ENCODE assay signal across 14 cellular contexts in genomic region chr14:77663289-77663688, GRCh38. TPM values are rescaled to one million over a fixed set of nuclear protein-coding genes. Genes with fewer than 3 reads are reported as not detected.
DNase-seq lines count a peak whose midpoint lies in the region; ATAC-seq and TF ChIP-seq lines count a peak whose summit lies in the region.
"Had no signal": no experiment of that assay in that cellular context is flagged by ENCODE, and none has a peak within 500 bp of the region (broad histone marks: within the 10 kb centered on the region; RNA-seq: fewer than 3 reads in every experiment).

No MANE protein-coding gene starts in this region.

- H3K9me3 ChIP-seq in HEK293 (ENCODE audit: control insufficient read depth, insufficient read depth, low read depth, low read length) (no peaks in the 10 kb centered on the region), Panc1 (ENCODE audit: control insufficient read depth, insufficient read depth, low read depth, low read length) (no peaks in the 10 kb centered on the region)

- DNase-seq in Panc1 (ENCODE audit: low read depth, low spot score): no peak
- peak; percentile 56 for DNase-seq in epithelial cell of proximal tubule (ENCODE audit: low read depth)
- DNase-seq in nephron progenitor cell: no peak
- DNase-seq in NCI-H1048 (lab: John Stamatoyannopoulos, UW): no peak
- DNase-seq in NCI-H446 treated with DMSO at 0.1 percent for 48 hours (lab: John Stamatoyannopoulos, UW): no peak
- no peak for DNase-seq in activated effector memory CD4-positive, alpha-beta T cell treated with Interleukin-2 at 50 U/mL for 16 hours
- DNase-seq: activated B cell treated with CpG ODN at 0.5 μM for 24 hours; activated naive CD8-positive, alpha-beta T cell treated with anti-CD3 and anti-CD28 coated beads, Interleukin-2, amount 10 ng/mL, durations not matched to agents 7 days and 5 days; NCI-H187 treated with DMSO at 0.1 percent for 48 hours; right cardiac atrium; stimulated activated naive CD4-positive, alpha-beta T cell had no signal

- in situ Hi-C loops in Panc1 (cut with HindIII; ENCODE audit: low pct_unique_long_range_greater_than_20kb, low sequenced_read_pairs): no loop called here

- no peak overlapping the region for H3K4me3 Mint-ChIP-seq in nephron progenitor cell
- H3K4me3 Mint-ChIP-seq: activated B cell treated with CpG ODN at 0.5 μM for 24 hours; activated naive CD8-positive, alpha-beta T cell treated with anti-CD3 and anti-CD28 coated beads, Interleukin-2, amount 10 ng/mL, durations not matched to agents 7 days and 5 days had no signal

- no peaks in the 10 kb centered on the region for H3K4me1 ChIP-seq in HEK293 (ENCODE audit: control insufficient read depth, insufficient read depth, low read length)
- no peaks in the 10 kb centered on the region for H3K4me1 ChIP-seq in Panc1 (ENCODE audit: control insufficient read depth, insufficient read depth, low read length)

- no peak for TF ChIP-seq CTCF in HEK293 (tag by site-specific recombination; IDR thresholded peaks at IDR 0.05)
- TF ChIP-seq CTCF in Panc1 (IDR thresholded peaks at IDR 0.05): no peak
- TF ChIP-seq CTCF in epithelial cell of proximal tubule (conservative IDR thresholded peaks at IDR 0.05; ENCODE audit: low read depth, low read length): no peak
- TF ChIP-seq CTCF in nephron progenitor cell (IDR thresholded peaks at IDR 0.05): no peak

- ATAC-seq in Panc1 (peak; percentile 48; the same call in 1 of the 2 replicates), HG03442 (IDR thresholded peaks at IDR 0.05; ENCODE audit: unreplicated experiment) (no peak)

- POLR2A ChIA-PET in HEK293 (lab: Yijun Ruan, JAX): no interaction called here
- POLR2A ChIA-PET in Panc1 (lab: Charles Lee): no interaction called here

- CTCF ChIA-PET in HEK293 (lab: Yijun Ruan, JAX) (interaction anchor here (0.7 kb wide), 1 partner anchor 321 kb away, joined by 9 read pairs; no protein-coding TSS in a partner anchor), Panc1 (lab: Charles Lee) (no interaction called here)

- H3K4me3 ChIP-seq in HEK293 (ENCODE audit: low read depth, low read length): no peak overlapping the region
- H3K4me3 ChIP-seq in Panc1 (ENCODE audit: low read depth in 2 of 2, low read length in 2 of 2): no peak overlapping the region
- no peak overlapping the region for H3K4me3 ChIP-seq in epithelial cell of proximal tubule (ENCODE audit: low read depth, low read length)
- H3K4me3 ChIP-seq: SK-N-MC had no signal

- BruUV-seq in Panc1 (replicated peaks; lab: Mats Ljungman, UMichigan): no TSS peak

- no peaks in the 10 kb centered on the region for H3K27me3 ChIP-seq in Panc1 (ENCODE audit: control insufficient read depth, insufficient read depth, low read length)

- H3K27me3 Mint-ChIP-seq in nephron progenitor cell (ENCODE audit: low read depth, poor library complexity): peaks cover 4% of the 10 kb centered on the region
- H3K27me3 Mint-ChIP-seq: activated B cell treated with CpG ODN at 0.5 μM for 24 hours; activated naive CD8-positive, alpha-beta T cell treated with anti-CD3 and anti-CD28 coated beads, Interleukin-2, amount 10 ng/mL, durations not matched to agents 7 days and 5 days had no signal

- peak overlapping the region; percentile 38 for H3K27ac Mint-ChIP-seq in nephron progenitor cell
- H3K27ac Mint-ChIP-seq: activated B cell treated with CpG ODN at 0.5 μM for 24 hours; activated naive CD8-positive, alpha-beta T cell treated with anti-CD3 and anti-CD28 coated beads, Interleukin-2, amount 10 ng/mL, durations not matched to agents 7 days and 5 days had no signal

- H3K9me3 Mint-ChIP-seq in nephron progenitor cell: no peaks in the 10 kb centered on the region
- H3K9me3 Mint-ChIP-seq: activated B cell treated with CpG ODN at 0.5 μM for 24 hours; activated naive CD8-positive, alpha-beta T cell treated with anti-CD3 and anti-CD28 coated beads, Interleukin-2, amount 10 ng/mL, durations not matched to agents 7 days and 5 days had no signal

- H3K27ac ChIP-seq in HEK293 (ENCODE audit: extremely low read depth, low read depth, low read length) (no peak overlapping the region), Panc1 (ENCODE audit: low read length) (no peak overlapping the region)
- H3K27ac ChIP-seq: SK-N-MC had no signal

- no peaks in the 10 kb centered on the region for H3K36me3 Mint-ChIP-seq in nephron progenitor cell (ENCODE audit: low read depth)
- H3K36me3 Mint-ChIP-seq: activated naive CD8-positive, alpha-beta T cell treated with anti-CD3 and anti-CD28 coated beads, Interleukin-2, amount 10 ng/mL, durations not matched to agents 7 days and 5 days had no signal

- H3K4me1 Mint-ChIP-seq in nephron progenitor cell: peaks cover 29% of the 10 kb centered on the region
- H3K4me1 Mint-ChIP-seq: activated B cell treated with CpG ODN at 0.5 μM for 24 hours had no signal

- H3K36me3 ChIP-seq in HEK293 (ENCODE audit: control insufficient read depth in 2 of 2, insufficient read depth in 1 of 2, low read length in 2 of 2) (no peaks in the 10 kb centered on the region), Panc1 (ENCODE audit: control insufficient read depth, insufficient read depth, low read length) (no peaks in the 10 kb centered on the region)

- intact Hi-C loops in Panc1 (cut with micrococcal nuclease; ENCODE audit: unreplicated experiment): no loop called here

TF ChIP-seq in HEK293, 187 proteins besides CTCF, POLR2A, EP300 and RAD21 (continues in another document):
- TF ChIP-seq ZNF639 (tag by site-specific recombination; IDR thresholded peaks at IDR 0.05): no peak
- peak; percentile 71; the same call in 1 of the 2 replicates for TF ChIP-seq EGR2 (tag by site-specific recombination; IDR thresholded peaks at IDR 0.05; ENCODE audit: low read depth)
- no peak for TF ChIP-seq ZFP41 (tag by site-specific recombination; IDR thresholded peaks at IDR 0.05; ENCODE audit: borderline replicate concordance)
- TF ChIP-seq ZFHX2 (tag by site-specific recombination; conservative IDR thresholded peaks at IDR 0.05): peak; percentile 66
- TF ChIP-seq, protein P1, sequence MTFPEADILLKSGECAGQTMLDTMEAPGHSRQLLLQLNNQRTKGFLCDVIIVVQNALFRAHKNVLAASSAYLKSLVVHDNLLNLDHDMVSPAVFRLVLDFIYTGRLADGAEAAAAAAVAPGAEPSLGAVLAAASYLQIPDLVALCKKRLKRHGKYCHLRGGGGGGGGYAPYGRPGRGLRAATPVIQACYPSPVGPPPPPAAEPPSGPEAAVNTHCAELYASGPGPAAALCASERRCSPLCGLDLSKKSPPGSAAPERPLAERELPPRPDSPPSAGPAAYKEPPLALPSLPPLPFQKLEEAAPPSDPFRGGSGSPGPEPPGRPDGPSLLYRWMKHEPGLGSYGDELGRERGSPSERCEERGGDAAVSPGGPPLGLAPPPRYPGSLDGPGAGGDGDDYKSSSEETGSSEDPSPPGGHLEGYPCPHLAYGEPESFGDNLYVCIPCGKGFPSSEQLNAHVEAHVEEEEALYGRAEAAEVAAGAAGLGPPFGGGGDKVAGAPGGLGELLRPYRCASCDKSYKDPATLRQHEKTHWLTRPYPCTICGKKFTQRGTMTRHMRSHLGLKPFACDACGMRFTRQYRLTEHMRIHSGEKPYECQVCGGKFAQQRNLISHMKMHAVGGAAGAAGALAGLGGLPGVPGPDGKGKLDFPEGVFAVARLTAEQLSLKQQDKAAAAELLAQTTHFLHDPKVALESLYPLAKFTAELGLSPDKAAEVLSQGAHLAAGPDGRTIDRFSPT (tag by site-specific recombination; IDR thresholded peaks at IDR 0.05): no peak
- no peak for TF ChIP-seq ZNF157 (tag by site-specific recombination; IDR thresholded peaks at IDR 0.05)
- TF ChIP-seq ZNF626 (tag by site-specific recombination; IDR thresholded peaks at IDR 0.05): no peak
- no peak for TF ChIP-seq ZNF23 (tag by site-specific recombination; IDR thresholded peaks at IDR 0.05; ENCODE audit: borderline replicate concordance)
- TF ChIP-seq, protein P2, sequence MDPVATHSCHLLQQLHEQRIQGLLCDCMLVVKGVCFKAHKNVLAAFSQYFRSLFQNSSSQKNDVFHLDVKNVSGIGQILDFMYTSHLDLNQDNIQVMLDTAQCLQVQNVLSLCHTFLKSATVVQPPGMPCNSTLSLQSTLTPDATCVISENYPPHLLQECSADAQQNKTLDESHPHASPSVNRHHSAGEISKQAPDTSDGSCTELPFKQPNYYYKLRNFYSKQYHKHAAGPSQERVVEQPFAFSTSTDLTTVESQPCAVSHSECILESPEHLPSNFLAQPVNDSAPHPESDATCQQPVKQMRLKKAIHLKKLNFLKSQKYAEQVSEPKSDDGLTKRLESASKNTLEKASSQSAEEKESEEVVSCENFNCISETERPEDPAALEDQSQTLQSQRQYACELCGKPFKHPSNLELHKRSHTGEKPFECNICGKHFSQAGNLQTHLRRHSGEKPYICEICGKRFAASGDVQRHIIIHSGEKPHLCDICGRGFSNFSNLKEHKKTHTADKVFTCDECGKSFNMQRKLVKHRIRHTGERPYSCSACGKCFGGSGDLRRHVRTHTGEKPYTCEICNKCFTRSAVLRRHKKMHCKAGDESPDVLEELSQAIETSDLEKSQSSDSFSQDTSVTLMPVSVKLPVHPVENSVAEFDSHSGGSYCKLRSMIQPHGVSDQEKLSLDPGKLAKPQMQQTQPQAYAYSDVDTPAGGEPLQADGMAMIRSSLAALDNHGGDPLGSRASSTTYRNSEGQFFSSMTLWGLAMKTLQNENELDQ (tag by site-specific recombination; IDR thresholded peaks at IDR 0.05; ENCODE audit: low read depth): no peak
- TF ChIP-seq SP2 (tag by site-specific recombination; IDR thresholded peaks at IDR 0.05): no peak

RNA-seq across cellular contexts. Expression of gene ALKBH1, which starts 44.5 kb away (rescaled TPM):
- 13.0 TPM for total RNA-seq in Panc1 (2021; ENCODE audit: unreplicated experiment)
- 6.2 TPM for polyA plus RNA-seq in Panc1 (2012; ENCODE audit: insufficient read length)
- 7.3 and 12.0 TPM in 2 replicates for total RNA-seq in epithelial cell of proximal tubule

RNA-seq across cellular contexts. Expression of gene SLIRP, which starts 44.6 kb away (rescaled TPM):
- total RNA-seq in Panc1 (2021; ENCODE audit: unreplicated experiment): 162 TPM
- 105 TPM for polyA plus RNA-seq in Panc1 (2012; ENCODE audit: insufficient read length)
- 352 and 491 TPM in 2 replicates for total RNA-seq in epithelial cell of proximal tubule

RNA-seq across cellular contexts. Expression of gene SPTLC2, which starts 46.9 kb away (rescaled TPM):
- total RNA-seq in Panc1 (2021; ENCODE audit: unreplicated experiment) (21.0 TPM), epithelial cell of proximal tubule (34.9 and 42.8 TPM in 2 replicates)
- polyA plus RNA-seq in Panc1 (2012; ENCODE audit: insufficient read length): 15.2 TPM
